In genomic region chr6:15763827-15764226, GRCh38 we compare ENCODE assay signal across 12 cellular contexts.
A peak's percentile ranks its signal among the peaks of the same experiment; 100 is the strongest.
DNase-seq lines count a peak whose midpoint lies in the region; ATAC-seq and TF ChIP-seq lines count a peak whose summit lies in the region.
"Had no signal": no experiment of that assay in that cellular context is flagged by ENCODE, and none has a peak within 500 bp of the region (broad histone marks: within the 10 kb centered on the region; RNA-seq: fewer than 3 reads in every experiment).

No MANE protein-coding gene starts in this region.

- CTCF ChIA-PET in CD4-positive, alpha-beta T cell (lab: Charles Lee): no interaction called here
- CTCF ChIA-PET in CD8-positive, alpha-beta memory T cell (lab: Charles Lee): no interaction called here

- H3K27me3 Mint-ChIP-seq in CD4-positive, alpha-beta T cell: no peaks in the 10 kb centered on the region
- H3K27me3 Mint-ChIP-seq in CD8-positive, alpha-beta memory T cell: peaks cover 2 to 5% of the 10 kb centered on the region in 2 donors

- H3K36me3 Mint-ChIP-seq in CD4-positive, alpha-beta T cell (ENCODE audit: low read depth): no peaks in the 10 kb centered on the region
- no peaks in the 10 kb centered on the region for H3K36me3 Mint-ChIP-seq in CD8-positive, alpha-beta memory T cell

- DNase-seq in COLO829 (ENCODE audit: low spot score) (peak; percentile 61), HK-2 (ENCODE audit: unreplicated experiment) (peak; percentile 32), mucosa of descending colon (peak; percentile 37 to 70 (median 42)), activated gamma-delta T cell treated with Interleukin-2 at 50 U/mL for 16 hours (no peak), NCI-H1105 (lab: John Stamatoyannopoulos, UW) (no peak)
- no peak for DNase-seq in CD4-positive, alpha-beta T cell
- no peak for DNase-seq in CD8-positive, alpha-beta memory T cell
- DNase-seq: activated CD8-positive, alpha-beta memory T cell treated with anti-CD3 and anti-CD28 coated beads, Interleukin-2, amount 50 U/mL, for 4 hours; Calu3; stimulated activated naive CD8-positive, alpha-beta T cell treated with anti-CD3 and anti-CD28 coated beads, Interleukin-15, Interleukin-2, amounts not matched to agents 100 U/mL and 50 U/mL, for 24 hours had no signal

- no peaks in the 10 kb centered on the region for H3K36me3 ChIP-seq in endocrine pancreas (ENCODE audit: control insufficient read depth, insufficient read depth, low read length)
- no peaks in the 10 kb centered on the region for H3K36me3 ChIP-seq in mucosa of descending colon (ENCODE audit: low read depth)
- H3K36me3 ChIP-seq in CD8-positive, alpha-beta memory T cell (ENCODE audit: insufficient read depth, low read length): no peaks in the 10 kb centered on the region
- H3K36me3 ChIP-seq: SJSA1 had no signal

- H3K4me1 Mint-ChIP-seq in CD4-positive, alpha-beta T cell (ENCODE audit: low read depth): no peaks in the 10 kb centered on the region
- H3K4me1 Mint-ChIP-seq in CD8-positive, alpha-beta memory T cell: no peaks in the 10 kb centered on the region

- no peak overlapping the region for H3K27ac Mint-ChIP-seq in CD4-positive, alpha-beta T cell
- H3K27ac Mint-ChIP-seq in CD8-positive, alpha-beta memory T cell: no peak overlapping the region

- no peaks in the 10 kb centered on the region for H3K9me3 ChIP-seq in endocrine pancreas (ENCODE audit: control insufficient read depth, low read length)
- H3K9me3 ChIP-seq in mucosa of descending colon: no peaks in the 10 kb centered on the region
- no peaks in the 10 kb centered on the region for H3K9me3 ChIP-seq in CD4-positive, alpha-beta T cell (ENCODE audit: control insufficient read depth, low read length)
- no peaks in the 10 kb centered on the region for H3K9me3 ChIP-seq in CD8-positive, alpha-beta memory T cell (ENCODE audit: low read length)
- H3K9me3 ChIP-seq: SJSA1 had no signal

- POLR2A ChIA-PET in CD4-positive, alpha-beta T cell (lab: Charles Lee): no interaction called here
- POLR2A ChIA-PET in CD8-positive, alpha-beta memory T cell (lab: Charles Lee): no interaction called here

- H3K9ac ChIP-seq in endocrine pancreas (ENCODE audit: control insufficient read depth, insufficient read depth, low read length): no peak overlapping the region

- no peak overlapping the region for H3K27ac ChIP-seq in CD4-positive, alpha-beta T cell (ENCODE audit: low read depth, low read length)
- H3K27ac ChIP-seq in CD8-positive, alpha-beta memory T cell (ENCODE audit: low read depth, low read length): no peak overlapping the region
- H3K27ac ChIP-seq: SJSA1 had no signal

- H3K4me1 ChIP-seq in endocrine pancreas (ENCODE audit: control insufficient read depth, insufficient read depth, low read length) (peaks cover 6% of the 10 kb centered on the region), mucosa of descending colon (ENCODE audit: low read depth) (peaks cover 11% of the 10 kb centered on the region)
- H3K4me1 ChIP-seq in CD8-positive, alpha-beta memory T cell (ENCODE audit: insufficient read depth, low read length): no peaks in the 10 kb centered on the region
- H3K4me1 ChIP-seq: SJSA1 had no signal

- no peak overlapping the region for H3K4me3 Mint-ChIP-seq in CD4-positive, alpha-beta T cell
- no peak overlapping the region for H3K4me3 Mint-ChIP-seq in CD8-positive, alpha-beta memory T cell

- no peaks in the 10 kb centered on the region for H3K9me3 Mint-ChIP-seq in CD4-positive, alpha-beta T cell
- H3K9me3 Mint-ChIP-seq in CD8-positive, alpha-beta memory T cell: no peaks in the 10 kb centered on the region

- H3K4me3 ChIP-seq in endocrine pancreas (ENCODE audit: control insufficient read depth, insufficient read depth, low read length) (peak overlapping the region; percentile 0), mucosa of descending colon (no peak overlapping the region)
- no peak overlapping the region for H3K4me3 ChIP-seq in CD8-positive, alpha-beta memory T cell (ENCODE audit: low read length)
- H3K4me3 ChIP-seq: SJSA1 had no signal

- no peaks in the 10 kb centered on the region for H3K27me3 ChIP-seq in endocrine pancreas (ENCODE audit: control insufficient read depth, insufficient read depth, low read length)
- H3K27me3 ChIP-seq in CD4-positive, alpha-beta T cell (ENCODE audit: control insufficient read depth, insufficient read depth, low read length): no peaks in the 10 kb centered on the region
- no peaks in the 10 kb centered on the region for H3K27me3 ChIP-seq in CD8-positive, alpha-beta memory T cell (ENCODE audit: insufficient read depth, low read length, poor library complexity, severe bottlenecking)
- H3K27me3 ChIP-seq: SJSA1 had no signal

- peak; percentile 98 for ATAC-seq in mucosa of descending colon
- ATAC-seq in CD4-positive, alpha-beta T cell (ENCODE audit: poor library complexity): no peak
- ATAC-seq: stimulated activated naive CD8-positive, alpha-beta T cell treated with anti-CD3 and anti-CD28 coated beads, Interleukin-15, Interleukin-2, amounts not matched to agents 100 U/mL and 50 U/mL, for 24 hours had no signal

- no peak for TF ChIP-seq CTCF in mucosa of descending colon (IDR thresholded peaks at IDR 0.05)
- no peak for TF ChIP-seq CTCF in CD4-positive, alpha-beta T cell (IDR thresholded peaks at IDR 0.05)

- intact Hi-C loops in mucosa of descending colon (cut with DNase I, micrococcal nuclease): no loop called here
- intact Hi-C loops in CD4-positive, alpha-beta T cell (cut with DNase I, micrococcal nuclease): no loop called here

Comparison
In these comparisons a context has a peak if more than half of its experiments do, and no peak if none do; other contexts are left out.
1. DNase-seq: peak in COLO829 (single experiment), HK-2 (single experiment) and mucosa of descending colon (3 of 3); none in activated gamma-delta T cell treated with Interleukin-2 at 50 U/mL for 16 hours (single experiment), CD4-positive, alpha-beta T cell (0 of 10), CD8-positive, alpha-beta memory T cell (0 of 5) and NCI-H1105 (single experiment).